Comparison of ENCODE assay signal across 19 cellular contexts in the genomic region with DNA sequence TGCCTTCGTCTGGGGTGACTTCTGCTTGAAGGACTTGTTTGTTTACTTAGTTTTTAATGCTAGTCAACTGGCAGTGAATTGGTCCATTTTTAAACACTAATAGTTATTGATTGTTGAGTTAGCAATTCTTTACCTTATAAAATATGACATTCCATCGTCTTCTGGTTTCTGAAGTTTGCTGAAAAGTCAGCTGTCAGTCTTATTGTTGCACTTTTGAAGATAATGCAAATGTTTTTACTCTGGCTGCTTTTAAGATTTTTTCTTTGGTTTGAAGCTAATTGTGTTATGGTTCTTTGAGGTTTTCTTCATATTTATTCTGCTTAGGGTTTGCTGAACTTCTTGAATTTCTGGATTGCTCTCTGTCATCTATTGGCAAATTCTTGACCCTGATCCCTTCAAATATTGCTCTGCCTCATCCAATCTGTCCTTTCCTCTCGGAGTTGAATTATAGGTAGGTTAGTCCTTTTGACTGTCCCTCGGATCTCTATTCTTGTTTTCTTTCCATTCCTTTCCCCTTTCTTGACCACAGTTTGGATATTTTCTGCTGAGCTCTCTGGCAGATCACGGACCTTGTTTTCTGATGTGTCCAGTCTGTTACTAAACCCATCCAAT. TPM values are rescaled to one million over a fixed set of nuclear protein-coding genes. Genes with fewer than 3 reads are reported as not detected.
DNase-seq lines count a peak whose midpoint lies in the region; ATAC-seq and TF ChIP-seq lines count a peak whose summit lies in the region.
"Had no signal": no experiment of that assay in that cellular context is flagged by ENCODE, and none has a peak within 500 bp of the region (broad histone marks: within the 10 kb centered on the region; RNA-seq: fewer than 3 reads in every experiment).

No MANE protein-coding gene starts in this region.

- H3K27me3 ChIP-seq in upper lobe of left lung = no peaks in the 10 kb centered on the region
- H3K27me3 ChIP-seq: BLaER1 treated with 17β-estradiol and CSF1 and Interleukin-3, amounts not matched to agents 10 nM and 100 nM; vagina had no signal

- H3K4me3 ChIP-seq in astrocyte of the spinal cord (ENCODE audit: low read depth, low read length) (no peak overlapping the region), upper lobe of left lung (no peak overlapping the region)
- H3K4me3 ChIP-seq: BLaER1 treated with 17β-estradiol and CSF1 and Interleukin-3, amounts not matched to agents 10 nM and 100 nM; vagina had no signal

- H3K36me3 ChIP-seq in upper lobe of left lung = no peaks in the 10 kb centered on the region
- H3K36me3 ChIP-seq: vagina had no signal

- 91 to 92% methylated on average over 5 of the region's 5 CpGs for WGBS in upper lobe of left lung, 2 donors

- no peaks in the 10 kb centered on the region for H3K4me1 ChIP-seq in upper lobe of left lung
- H3K4me1 ChIP-seq: vagina had no signal

- in situ Hi-C loops in astrocyte of the spinal cord (cut with HindIII; ENCODE audit: low sequenced_read_pairs) = no loop called here

- no peak overlapping the region for H3K27ac ChIP-seq in upper lobe of left lung
- H3K27ac ChIP-seq: BLaER1 treated with 17β-estradiol and CSF1 and Interleukin-3, amounts not matched to agents 10 nM and 100 nM; epithelial cell of prostate; vagina had no signal

- no peak for ATAC-seq in upper lobe of left lung (ENCODE audit: low FRiP score in 2 of 2)
- ATAC-seq: activated CD4-positive, CD25-positive, alpha-beta regulatory T cell treated with anti-CD3 and anti-CD28 coated beads, Interleukin-2, amount 50 U/mL, for 24 hours; left ventricle myocardium superior; stimulated activated naive CD8-positive, alpha-beta T cell treated with anti-CD3 and anti-CD28 coated beads, Interleukin-15, Interleukin-2, amounts not matched to agents 100 U/mL and 50 U/mL, for 24 hours; T-cell had no signal

- peaks cover 12 to 37% (median 17%) of the 10 kb centered on the region in 4 donors for H3K9me3 ChIP-seq in upper lobe of left lung

- no peak for TF ChIP-seq POLR2A in upper lobe of left lung (IDR thresholded peaks at IDR 0.05)

- TF ChIP-seq EP300 in upper lobe of left lung (IDR thresholded peaks at IDR 0.05) = no peak

- DNase-seq in EL (peak; percentile 2), Kasumi-1 (lab: John Stamatoyannopoulos, UW) (peak; percentile 28 to 41), astrocyte of the spinal cord (ENCODE audit: low read depth, low spot score) (peak; percentile 14), iris pigment epithelial cell (ENCODE audit: low read depth) (peak; percentile 16), dedifferentiated amniotic fluid mesenchymal stem cell (ENCODE audit: extremely low spot score) (no peak), upper lobe of left lung (no peak), DMS79 (lab: John Stamatoyannopoulos, UW) (no peak)
- DNase-seq: activated CD8-positive, alpha-beta memory T cell treated with anti-CD3 and anti-CD28 coated beads, Interleukin-2, amount 50 U/mL, for 48 hours; activated naive CD4-positive, alpha-beta T cell treated with anti-CD3 and anti-CD28 coated beads, Interleukin-2, amount 10 ng/mL, durations not matched to agents 7 days and 5 days; HCEC 1CT; hippocampal formation; left ventricle myocardium superior; NCI-H774; stimulated activated naive CD8-positive, alpha-beta T cell treated with anti-CD3 and anti-CD28 coated beads, Interleukin-15, Interleukin-2, amounts not matched to agents 100 U/mL and 50 U/mL, for 24 hours; T-cell had no signal

- TF ChIP-seq CTCF in astrocyte of the spinal cord (IDR thresholded peaks at IDR 0.05; ENCODE audit: low read depth, low read length) = no peak
- no peak for TF ChIP-seq CTCF in upper lobe of left lung (IDR thresholded peaks at IDR 0.05)

RNA-seq across cellular contexts. Expression of a gene that starts 24.2 kb away (rescaled TPM):
- 10 to 100 TPM; 20.9 to 44.0 (median 29.6) TPM for total RNA-seq in upper lobe of left lung

Comparison
In these comparisons a context has a peak if more than half of its experiments do, and no peak if none do; other contexts are left out.
1. DNase-seq: peak in EL (single experiment), Kasumi-1 (2 of 2), astrocyte of the spinal cord (single experiment) and iris pigment epithelial cell (single experiment); none in dedifferentiated amniotic fluid mesenchymal stem cell (single experiment), upper lobe of left lung (0 of 2) and DMS79 (single experiment).